In the genomic region with DNA sequence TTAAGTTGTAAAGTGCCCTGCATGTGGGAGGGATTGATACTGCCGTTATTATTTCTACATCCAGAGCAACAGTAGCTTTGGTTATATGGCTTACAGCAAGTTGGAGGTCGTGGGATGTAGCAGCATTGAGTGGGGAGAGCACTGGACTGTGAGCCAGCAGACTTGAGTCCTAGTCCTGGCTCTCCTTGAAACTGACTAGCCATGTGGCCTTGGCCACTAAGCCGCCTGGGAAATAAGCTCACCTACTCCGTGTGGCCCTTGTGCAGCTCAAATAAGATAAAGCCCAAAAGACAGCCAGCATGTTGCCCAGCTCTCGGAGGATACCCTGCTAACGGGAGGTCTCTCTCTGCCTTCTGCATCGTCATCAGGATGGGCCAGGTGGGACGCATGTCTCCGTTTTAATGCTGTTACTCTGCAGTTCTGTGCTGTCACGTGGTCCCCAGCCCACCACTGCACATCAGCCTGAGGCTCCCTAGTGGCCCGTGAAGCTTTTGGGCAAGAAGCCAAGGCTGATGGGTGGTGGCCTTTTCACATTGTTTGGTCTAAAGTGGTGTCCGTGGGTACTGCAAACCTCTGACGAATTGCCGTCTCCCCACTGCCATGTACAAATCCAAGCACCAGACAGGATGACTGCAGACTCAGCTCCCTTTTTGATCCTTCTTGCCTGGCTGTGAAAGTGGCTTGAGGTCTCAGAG, we compare ENCODE assay signal across 1 cellular context.
A peak's percentile ranks its signal among the peaks of the same experiment; 100 is the strongest.
TF ChIP-seq lines count a peak whose summit lies in the region.

No MANE protein-coding gene starts in this region.

TF ChIP-seq in K562, 482 proteins besides CTCF, POLR2A, EP300 and RAD21 (continued from another document):
- TF ChIP-seq ELF2 (CRISPR knock-in tag; IDR thresholded peaks at IDR 0.05) (no peak), ZNF217 (CRISPR knock-in tag; IDR thresholded peaks at IDR 0.05) (no peak), ATF1 (CRISPR knock-in tag; IDR thresholded peaks at IDR 0.05) (no peak), ATF1 (tag; IDR thresholded peaks at IDR 0.05) (peak; percentile 46)
- TF ChIP-seq, protein P1, sequence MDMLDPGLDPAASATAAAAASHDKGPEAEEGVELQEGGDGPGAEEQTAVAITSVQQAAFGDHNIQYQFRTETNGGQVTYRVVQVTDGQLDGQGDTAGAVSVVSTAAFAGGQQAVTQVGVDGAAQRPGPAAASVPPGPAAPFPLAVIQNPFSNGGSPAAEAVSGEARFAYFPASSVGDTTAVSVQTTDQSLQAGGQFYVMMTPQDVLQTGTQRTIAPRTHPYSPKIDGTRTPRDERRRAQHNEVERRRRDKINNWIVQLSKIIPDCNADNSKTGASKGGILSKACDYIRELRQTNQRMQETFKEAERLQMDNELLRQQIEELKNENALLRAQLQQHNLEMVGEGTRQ (CRISPR knock-in tag; IDR thresholded peaks at IDR 0.05): peak; percentile 81
TF ChIP-seq in K562: peak in this region for 14.
